Comparison of ENCODE assay signal across 23 cellular contexts in genomic region chr19:419721-420515, GRCh38. TPM values are rescaled to one million over a fixed set of nuclear protein-coding genes. Genes with fewer than 3 reads are reported as not detected.
"Had no signal": no experiment of that assay in that cellular context is flagged by ENCODE, and none has a peak within 500 bp of the region (broad histone marks: within the 10 kb centered on the region; RNA-seq: fewer than 3 reads in every experiment).

No MANE protein-coding gene starts in this region.

- H3K4me1 ChIP-seq: breast epithelium, Peyer's patch had no signal

- H3K27ac ChIP-seq: Peyer's patch, RWPE1 had no signal

- H3K9me3 Mint-ChIP-seq: activated CD8-positive, alpha-beta T cell treated with anti-CD3 and anti-CD28 coated beads for 36 hours; activated naive CD4-positive, alpha-beta T cell treated with anti-CD3 and anti-CD28 coated beads, Interleukin-2, amount 10 ng/mL, durations not matched to agents 7 days and 5 days; activated naive CD8-positive, alpha-beta T cell treated with anti-CD3 and anti-CD28 coated beads for 36 hours; activated T-cell treated with anti-CD3 and anti-CD28 coated beads, Interleukin-2, amount 50 U/mL, for 72 hours; activated T-helper 2 cell treated with anti-CD3 and anti-CD28 coated beads, Interferon-gamma antibody, Interleukin-2, Interleukin-4, amounts not matched to agents 10 μg/mL and 5 μg/mL and 100 μg/mL, durations not matched to agents 14 hours and 24 hours and 36 hours; T-helper 1 cell treated with Interleukin-12 subunit alpha and Interleukin-12 subunit beta and Interleukin-4 antibody, amounts not matched to agents 30 μg/mL and 1 μg/mL, for 36 hours had no signal

- H3K9me3 ChIP-seq: breast epithelium, Peyer's patch had no signal

- H3K27me3 Mint-ChIP-seq: activated CD8-positive, alpha-beta T cell treated with anti-CD3 and anti-CD28 coated beads for 36 hours; activated naive CD4-positive, alpha-beta T cell treated with anti-CD3 and anti-CD28 coated beads, Interleukin-2, amount 10 ng/mL, durations not matched to agents 7 days and 5 days; activated naive CD8-positive, alpha-beta T cell treated with anti-CD3 and anti-CD28 coated beads for 36 hours had no signal

- H3K27me3 ChIP-seq: breast epithelium, Peyer's patch had no signal

- H3K4me3 Mint-ChIP-seq: activated CD8-positive, alpha-beta T cell treated with anti-CD3 and anti-CD28 coated beads for 36 hours; activated naive CD4-positive, alpha-beta T cell treated with anti-CD3 and anti-CD28 coated beads, Interleukin-2, amount 10 ng/mL, durations not matched to agents 7 days and 5 days; activated naive CD8-positive, alpha-beta T cell treated with anti-CD3 and anti-CD28 coated beads for 36 hours; activated T-cell treated with anti-CD3 and anti-CD28 coated beads, Interleukin-2, amount 50 U/mL, for 72 hours; T-helper 1 cell treated with Interleukin-12 subunit alpha and Interleukin-12 subunit beta and Interleukin-4 antibody, amounts not matched to agents 30 μg/mL and 1 μg/mL, for 36 hours had no signal

- H3K27ac Mint-ChIP-seq: activated CD8-positive, alpha-beta T cell treated with anti-CD3 and anti-CD28 coated beads for 36 hours; activated naive CD4-positive, alpha-beta T cell treated with anti-CD3 and anti-CD28 coated beads, Interleukin-2, amount 10 ng/mL, durations not matched to agents 7 days and 5 days; activated naive CD8-positive, alpha-beta T cell treated with anti-CD3 and anti-CD28 coated beads for 36 hours; activated T-cell treated with anti-CD3 and anti-CD28 coated beads, Interleukin-2, amount 50 U/mL, for 72 hours; activated T-helper 2 cell treated with anti-CD3 and anti-CD28 coated beads, Interferon-gamma antibody, Interleukin-2, Interleukin-4, amounts not matched to agents 10 μg/mL and 5 μg/mL and 100 μg/mL, durations not matched to agents 14 hours and 24 hours and 36 hours; T-helper 1 cell treated with Interleukin-12 subunit alpha and Interleukin-12 subunit beta and Interleukin-4 antibody, amounts not matched to agents 30 μg/mL and 1 μg/mL, for 36 hours had no signal

- ATAC-seq: activated CD4-positive, CD25-positive, alpha-beta regulatory T cell treated with anti-CD3 and anti-CD28 coated beads, Interleukin-2, amount 50 U/mL, for 24 hours; activated CD8-positive, alpha-beta T cell treated with anti-CD3 and anti-CD28 coated beads for 36 hours; activated T-cell treated with anti-CD3 and anti-CD28 coated beads, Interleukin-2, amount 50 U/mL, for 72 hours had no signal

- H3K36me3 Mint-ChIP-seq: activated naive CD4-positive, alpha-beta T cell treated with anti-CD3 and anti-CD28 coated beads, Interleukin-2, amount 10 ng/mL, durations not matched to agents 7 days and 5 days; activated naive CD8-positive, alpha-beta T cell treated with anti-CD3 and anti-CD28 coated beads for 36 hours had no signal

- H3K36me3 ChIP-seq: breast epithelium, Peyer's patch had no signal

- H3K4me3 ChIP-seq: Peyer's patch had no signal

- H3K4me1 Mint-ChIP-seq: activated naive CD4-positive, alpha-beta T cell treated with anti-CD3 and anti-CD28 coated beads, Interleukin-2, amount 10 ng/mL, durations not matched to agents 7 days and 5 days; activated naive CD8-positive, alpha-beta T cell treated with anti-CD3 and anti-CD28 coated beads for 36 hours had no signal

- DNase-seq: activated CD4-positive, alpha-beta T cell treated with anti-CD3 and anti-CD28 coated beads for 4 hours; activated CD8-positive, alpha-beta memory T cell treated with anti-CD3 and anti-CD28 coated beads, Interleukin-2, amount 50 U/mL, for 4 hours; activated CD8-positive, alpha-beta T cell treated with anti-CD3 and anti-CD28 coated beads for 36 hours; activated gamma-delta T cell treated with Interleukin-2 at 50 U/mL for 16 hours; activated naive CD4-positive, alpha-beta T cell treated with anti-CD3 and anti-CD28 coated beads, Interleukin-2, amount 10 ng/mL, durations not matched to agents 7 days and 5 days; activated naive CD8-positive, alpha-beta T cell treated with anti-CD3 and anti-CD28 coated beads for 36 hours; activated T-cell treated with anti-CD3 and anti-CD28 coated beads, Interleukin-2, amount 50 U/mL, for 72 hours; Karpas-422; MM.1S; NCI-H1105; NCI-H1436; NCI-H1694 treated with DMSO at 0.1 percent for 48 hours; NCI-H2029 treated with DMSO at 0.1 percent for 48 hours; NCI-H510A treated with DMSO at 0.1 percent for 48 hours; NCI-H69; NK-92 treated with Interleukin-12 subunit alpha and Interleukin-12 subunit beta, amount 100 ng/mL, for 24 hours; Peyer's patch; SHP77 had no signal

RNA-seq across cellular contexts. Expression of gene SHC2, which starts 40.9 kb away (rescaled TPM):
- total RNA-seq: activated T-helper 2 cell treated with anti-CD3 and anti-CD28 coated beads, Interferon-gamma antibody, Interleukin-2, Interleukin-4, amounts not matched to agents 10 μg/mL and 5 μg/mL and 100 μg/mL, durations not matched to agents 14 hours and 24 hours and 36 hours had no signal
